ENCODE assay signal across 8 cellular contexts in the genomic region with DNA sequence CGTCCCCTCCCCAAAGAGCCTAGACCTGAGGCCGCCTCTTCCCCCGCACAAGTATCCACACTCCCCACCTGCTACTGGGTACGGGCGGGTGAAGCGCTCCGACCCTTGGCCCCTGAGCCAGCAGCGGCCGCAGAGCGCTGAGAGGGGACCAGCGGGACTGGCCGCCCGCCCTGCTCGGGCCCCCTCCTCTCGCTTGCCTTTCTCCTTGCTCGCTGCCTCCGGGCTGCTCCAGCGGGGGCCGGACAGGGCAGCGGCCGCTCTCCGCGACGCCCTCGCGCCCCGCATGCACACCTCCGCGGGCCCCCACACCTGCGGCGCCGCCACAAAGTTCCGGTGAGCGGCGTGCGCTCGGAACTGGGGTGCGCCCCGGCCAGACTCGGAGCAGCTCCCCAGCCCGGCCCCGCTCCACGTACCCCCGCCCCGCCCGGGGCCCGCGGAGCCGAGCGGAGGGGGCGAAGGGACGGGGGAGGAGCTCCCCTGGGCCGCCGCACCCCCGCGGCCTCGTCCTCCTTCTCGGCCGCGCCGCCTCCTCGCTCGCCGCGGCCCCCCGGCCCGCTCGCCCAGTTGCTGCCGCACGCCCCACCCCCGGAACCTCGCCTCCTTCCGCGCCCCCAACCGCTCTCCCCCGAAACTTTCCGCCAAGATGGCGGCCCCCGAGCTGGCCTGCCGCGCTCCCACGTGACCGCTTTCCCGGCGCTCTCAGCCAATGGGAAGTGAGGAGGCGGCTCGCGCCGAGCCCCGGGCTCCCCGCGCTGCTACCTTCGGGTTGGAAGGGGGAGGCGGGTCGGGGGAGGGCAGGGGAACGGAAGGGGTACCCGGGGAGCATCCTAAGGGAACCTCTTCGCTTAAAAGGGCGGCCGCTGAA. TPM values are rescaled to one million over a fixed set of nuclear protein-coding genes. Genes with fewer than 3 reads are reported as not detected.
DNase-seq lines count a peak whose midpoint lies in the region; ATAC-seq and TF ChIP-seq lines count a peak whose summit lies in the region.

No MANE protein-coding gene starts in this region.

- DNase-seq in CD4-positive, CD25-positive, alpha-beta regulatory T cell = peak; percentile 86 to 93 (median 88)
- DNase-seq in NCI-H748 treated with DMSO at 0.1 percent for 48 hours (lab: John Stamatoyannopoulos, UW) = peak; percentile 38
- DNase-seq in activated CD8-positive, alpha-beta T cell treated with anti-CD3 and anti-CD28 coated beads for 36 hours = peak; percentile 93
- peak; percentile 84 for DNase-seq in effector CD4-positive, alpha-beta T cell
- DNase-seq in medulla oblongata (ENCODE audit: extremely low spot score) = peak; percentile 88
- peak; percentile 78 to 88 (median 84) for DNase-seq in stimulated activated CD4-positive, alpha-beta T cell treated with anti-CD3 and anti-CD28 coated beads, TNF-alpha, amount 100 ng/mL, for 48 hours (ENCODE audit: low read depth in 3 of 3)

- peak; percentile 82 to 83 for ATAC-seq in CD4-positive, CD25-positive, alpha-beta regulatory T cell (ENCODE audit: low read depth in 2 of 2)
- peak; percentile 73 for ATAC-seq in GM19455 (IDR thresholded peaks at IDR 0.05; ENCODE audit: unreplicated experiment)
- ATAC-seq in HG03571 (IDR thresholded peaks at IDR 0.05; ENCODE audit: unreplicated experiment) = peak; percentile 67
- ATAC-seq in activated CD8-positive, alpha-beta T cell treated with anti-CD3 and anti-CD28 coated beads for 36 hours = peak; percentile 84

- POLR2A ChIA-PET in activated CD8-positive, alpha-beta T cell treated with anti-CD3 and anti-CD28 coated beads for 36 hours (lab: Charles Lee) = interaction anchor here (1.0 to 1.4 kb wide), 4 partner anchors 8 to 52 kb away, joined by 3 to 4 read pairs (median 4); no protein-coding TSS in a partner anchor

- intact Hi-C loops in activated CD8-positive, alpha-beta T cell treated with anti-CD3 and anti-CD28 coated beads for 36 hours (cut with micrococcal nuclease) = no loop called here

- CTCF ChIA-PET in activated CD8-positive, alpha-beta T cell treated with anti-CD3 and anti-CD28 coated beads for 36 hours (lab: Charles Lee) = interaction anchor here (1.0 kb wide), 2 partner anchors 39 to 41 kb away, joined by 3 to 6 read pairs; no protein-coding TSS in a partner anchor

- peak overlapping the region; percentile 92 to 98 (median 95) for H3K27ac Mint-ChIP-seq in CD4-positive, CD25-positive, alpha-beta regulatory T cell
- peak overlapping the region; percentile 91 for H3K27ac Mint-ChIP-seq in activated CD8-positive, alpha-beta T cell treated with anti-CD3 and anti-CD28 coated beads for 36 hours

- peaks cover 4% of the 10 kb centered on the region for H3K36me3 Mint-ChIP-seq in CD4-positive, CD25-positive, alpha-beta regulatory T cell
- peaks cover 14% of the 10 kb centered on the region for H3K36me3 Mint-ChIP-seq in activated CD8-positive, alpha-beta T cell treated with anti-CD3 and anti-CD28 coated beads for 36 hours (ENCODE audit: low read depth)

- peaks cover 4 to 51% (median 21%) of the 10 kb centered on the region in 4 donors for H3K4me1 Mint-ChIP-seq in CD4-positive, CD25-positive, alpha-beta regulatory T cell
- peaks cover 26% of the 10 kb centered on the region for H3K4me1 Mint-ChIP-seq in activated CD8-positive, alpha-beta T cell treated with anti-CD3 and anti-CD28 coated beads for 36 hours (ENCODE audit: low read depth)

- peaks cover 35% of the 10 kb centered on the region for H3K4me1 ChIP-seq in CD4-positive, CD25-positive, alpha-beta regulatory T cell (ENCODE audit: control insufficient read depth, insufficient read depth, low read length, poor library complexity, severe bottlenecking)

- H3K4me3 ChIP-seq in CD4-positive, CD25-positive, alpha-beta regulatory T cell (ENCODE audit: low read depth, low read length) = peak overlapping the region; percentile 96

- H3K27me3 ChIP-seq in CD4-positive, CD25-positive, alpha-beta regulatory T cell (ENCODE audit: control insufficient read depth, insufficient read depth, low read length) = peaks cover 12% of the 10 kb centered on the region

- H3K27ac ChIP-seq in CD4-positive, CD25-positive, alpha-beta regulatory T cell (ENCODE audit: insufficient read depth, low read length, poor library complexity, severe bottlenecking) = peak overlapping the region; percentile 84

- H3K27me3 Mint-ChIP-seq in CD4-positive, CD25-positive, alpha-beta regulatory T cell = peaks cover 29% of the 10 kb centered on the region
- H3K27me3 Mint-ChIP-seq in activated CD8-positive, alpha-beta T cell treated with anti-CD3 and anti-CD28 coated beads for 36 hours = peaks cover 19% of the 10 kb centered on the region

- H3K36me3 ChIP-seq in CD4-positive, CD25-positive, alpha-beta regulatory T cell (ENCODE audit: control insufficient read depth, insufficient read depth, low read length) = peaks cover 8% of the 10 kb centered on the region

- no peaks in the 10 kb centered on the region for H3K9me3 ChIP-seq in CD4-positive, CD25-positive, alpha-beta regulatory T cell (ENCODE audit: control insufficient read depth in 2 of 2, low read length in 2 of 2)

- TF ChIP-seq CTCF in activated CD8-positive, alpha-beta T cell treated with anti-CD3 and anti-CD28 coated beads for 36 hours (IDR thresholded peaks at IDR 0.05) = no peak

- H3K4me3 Mint-ChIP-seq in CD4-positive, CD25-positive, alpha-beta regulatory T cell = peak overlapping the region; percentile 89 to 98 (median 94)
- H3K4me3 Mint-ChIP-seq in activated CD8-positive, alpha-beta T cell treated with anti-CD3 and anti-CD28 coated beads for 36 hours = peak overlapping the region; percentile 88

- H3K9me3 Mint-ChIP-seq in CD4-positive, CD25-positive, alpha-beta regulatory T cell = no peaks in the 10 kb centered on the region
- no peaks in the 10 kb centered on the region for H3K9me3 Mint-ChIP-seq in activated CD8-positive, alpha-beta T cell treated with anti-CD3 and anti-CD28 coated beads for 36 hours

RNA-seq across cellular contexts. Expression of a gene that starts 0.7 kb away (rescaled TPM):
- total RNA-seq in CD4-positive, CD25-positive, alpha-beta regulatory T cell = 106 TPM
- 10 to 100 TPM; 25.2 to 31.5 (median 29.6) TPM for polyA plus RNA-seq in CD4-positive, CD25-positive, alpha-beta regulatory T cell
- 10 to 100 TPM; 57.6 to 62.2 TPM for total RNA-seq in activated CD8-positive, alpha-beta T cell treated with anti-CD3 and anti-CD28 coated beads for 36 hours

Comparison
In these comparisons a context has a peak if more than half of its experiments do, and no peak if none do; other contexts are left out.
1. Peak in every context shown above with its lines: DNase-seq, ATAC-seq, H3K4me3 ChIP-seq and H3K27ac ChIP-seq.
2. DNase-seq: peak in every context shown above with its lines; median percentile 93 in activated CD8-positive, alpha-beta T cell treated with anti-CD3 and anti-CD28 coated beads for 36 hours; 88 in CD4-positive, CD25-positive, alpha-beta regulatory T cell; 88 in medulla oblongata; 84 in effector CD4-positive, alpha-beta T cell; 84 in stimulated activated CD4-positive, alpha-beta T cell treated with anti-CD3 and anti-CD28 coated beads, TNF-alpha, amount 100 ng/mL, for 48 hours; 38 in NCI-H748 treated with DMSO at 0.1 percent for 48 hours.